8 cellular contexts compared by ENCODE assay signal in the genomic region with DNA sequence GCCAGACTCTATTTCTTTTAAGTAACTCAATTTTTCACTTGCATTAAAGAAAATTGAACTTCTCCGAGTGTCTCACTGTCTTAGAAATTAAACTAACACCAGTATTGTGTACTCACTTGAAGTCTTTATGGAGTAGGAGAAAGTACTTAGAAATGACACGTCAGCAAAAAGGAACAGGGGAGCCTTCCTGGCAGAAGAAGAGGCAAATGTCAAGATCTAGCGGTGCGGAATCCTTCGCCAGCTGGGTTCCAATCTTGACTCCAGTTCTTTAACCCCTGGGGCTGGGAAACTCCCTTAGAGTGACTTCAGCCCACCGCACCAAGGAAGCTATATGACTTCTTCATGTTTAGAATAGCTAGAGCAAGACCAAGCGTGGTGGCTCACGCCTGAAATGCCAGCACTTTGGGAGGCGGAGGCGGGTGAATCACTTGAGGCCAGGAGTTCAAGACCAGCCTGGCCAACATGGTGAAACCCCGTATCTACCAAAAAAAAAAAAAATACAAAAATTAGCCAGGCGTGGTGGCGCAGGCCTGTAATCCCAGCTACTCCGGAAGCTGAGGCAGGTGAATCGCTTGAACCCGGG. TPM values are rescaled to one million over a fixed set of nuclear protein-coding genes. Genes with fewer than 3 reads are reported as not detected.
DNase-seq lines count a peak whose midpoint lies in the region; ATAC-seq and TF ChIP-seq lines count a peak whose summit lies in the region.

No MANE protein-coding gene starts in this region.

- no peaks in the 10 kb centered on the region for H3K27me3 ChIP-seq in CD8-positive, alpha-beta memory T cell (ENCODE audit: insufficient read depth, low read length, poor library complexity, severe bottlenecking)
- no peaks in the 10 kb centered on the region for H3K27me3 ChIP-seq in lower lobe of right lung (ENCODE audit: low read depth)

- H3K27ac ChIP-seq in CD8-positive, alpha-beta memory T cell (ENCODE audit: low read depth, low read length), result peak overlapping the region; percentile 99
- peak overlapping the region; percentile 98 for H3K27ac ChIP-seq in lower lobe of right lung

- peaks cover 17 to 61% (median 34%) of the 10 kb centered on the region in 3 donors for H3K36me3 Mint-ChIP-seq in CD8-positive, alpha-beta memory T cell
- peaks cover 41% of the 10 kb centered on the region for H3K36me3 Mint-ChIP-seq in brain
- H3K36me3 Mint-ChIP-seq in stimulated activated naive CD8-positive, alpha-beta T cell treated with anti-CD3 and anti-CD28 coated beads, Interleukin-15, Interleukin-2, amounts not matched to agents 100 ng/mL and 50 ng/mL, for 24 hours (ENCODE audit: low read depth), result peaks cover 59% of the 10 kb centered on the region

- POLR2A ChIA-PET in CD8-positive, alpha-beta memory T cell (lab: Charles Lee), result interaction anchor here (0.7 to 7.3 kb wide), 5 partner anchors 13 to 352 kb away, joined by 3 to 128 read pairs (median 8); a partner anchor contains a TSS

- peak overlapping the region; percentile 95 for H3K4me3 ChIP-seq in CD8-positive, alpha-beta memory T cell (ENCODE audit: low read length)
- peak overlapping the region; percentile 83 for H3K4me3 ChIP-seq in lower lobe of right lung

- peak in 1 of 2 donors; percentile 19 for ATAC-seq in lower lobe of right lung

- peak overlapping the region; percentile 94 to 100 (median 98) for H3K4me3 Mint-ChIP-seq in CD8-positive, alpha-beta memory T cell
- H3K4me3 Mint-ChIP-seq in brain, result peak overlapping the region; percentile 89 to 99 (median 96)
- H3K4me3 Mint-ChIP-seq in stimulated activated naive CD8-positive, alpha-beta T cell treated with anti-CD3 and anti-CD28 coated beads, Interleukin-15, Interleukin-2, amounts not matched to agents 100 ng/mL and 50 ng/mL, for 24 hours, result peak overlapping the region; percentile 97

- H3K9me3 Mint-ChIP-seq in CD8-positive, alpha-beta memory T cell, result peaks cover 14 to 23% (median 18%) of the 10 kb centered on the region in 5 donors
- peaks cover 11 to 41% (median 15%) of the 10 kb centered on the region in 5 experiments for H3K9me3 Mint-ChIP-seq in brain
- H3K9me3 Mint-ChIP-seq in stimulated activated naive CD8-positive, alpha-beta T cell treated with anti-CD3 and anti-CD28 coated beads, Interleukin-15, Interleukin-2, amounts not matched to agents 100 ng/mL and 50 ng/mL, for 24 hours, result peaks cover 8% of the 10 kb centered on the region

- peaks cover 5% of the 10 kb centered on the region for H3K9me3 ChIP-seq in CD8-positive, alpha-beta memory T cell (ENCODE audit: low read length)
- H3K9me3 ChIP-seq in lower lobe of right lung, result no peaks in the 10 kb centered on the region

- CTCF ChIA-PET in CD8-positive, alpha-beta memory T cell (lab: Charles Lee), result interaction anchor here (0.5 to 3.2 kb wide), 16 partner anchors 13 to 228 kb away, joined by 3 to 45 read pairs (median 5); a partner anchor contains a TSS

- H3K27ac Mint-ChIP-seq in CD8-positive, alpha-beta memory T cell, result peak overlapping the region; percentile 99 to 100 (median 100)
- H3K27ac Mint-ChIP-seq in brain, result peak overlapping the region in 3 of 5 experiments; percentile 98 to 99 (median 99)
- peak overlapping the region; percentile 99 for H3K27ac Mint-ChIP-seq in stimulated activated naive CD8-positive, alpha-beta T cell treated with anti-CD3 and anti-CD28 coated beads, Interleukin-15, Interleukin-2, amounts not matched to agents 100 ng/mL and 50 ng/mL, for 24 hours

- TF ChIP-seq CTCF in brain (conservative IDR thresholded peaks at IDR 0.05) (no peak), lower lobe of right lung (IDR thresholded peaks at IDR 0.05) (no peak)

- peaks cover 4% of the 10 kb centered on the region for H3K36me3 ChIP-seq in CD8-positive, alpha-beta memory T cell (ENCODE audit: insufficient read depth, low read length)
- no peaks in the 10 kb centered on the region for H3K36me3 ChIP-seq in lower lobe of right lung

- peaks cover 51 to 75% (median 66%) of the 10 kb centered on the region in 3 donors for H3K4me1 Mint-ChIP-seq in CD8-positive, alpha-beta memory T cell
- H3K4me1 Mint-ChIP-seq in brain, result peaks cover 30% of the 10 kb centered on the region
- H3K4me1 Mint-ChIP-seq in stimulated activated naive CD8-positive, alpha-beta T cell treated with anti-CD3 and anti-CD28 coated beads, Interleukin-15, Interleukin-2, amounts not matched to agents 100 ng/mL and 50 ng/mL, for 24 hours (ENCODE audit: low read depth), result peaks cover 57% of the 10 kb centered on the region

- H3K4me1 ChIP-seq in CD8-positive, alpha-beta memory T cell (ENCODE audit: insufficient read depth, low read length), result peaks cover 42% of the 10 kb centered on the region
- H3K4me1 ChIP-seq in lower lobe of right lung, result peaks cover 22% of the 10 kb centered on the region

- peak in 2 of 5 donors; percentile 33 to 51 for DNase-seq in CD8-positive, alpha-beta memory T cell
- peak; percentile 73 for DNase-seq in RPMI7951 (ENCODE audit: low read depth)
- DNase-seq in lower lobe of right lung, result no peak
- DNase-seq in mucosa of gallbladder (ENCODE audit: low spot score), result no peak
- DNase-seq in AG20443 (ENCODE audit: low spot score), result no peak
- DNase-seq in NCI-H2227 (lab: John Stamatoyannopoulos, UW; ENCODE audit: unreplicated experiment), result no peak

- peaks cover 0 to 15% of the 10 kb centered on the region in 2 donors for H3K27me3 Mint-ChIP-seq in CD8-positive, alpha-beta memory T cell
- peaks cover 38% of the 10 kb centered on the region for H3K27me3 Mint-ChIP-seq in brain
- no peaks in the 10 kb centered on the region for H3K27me3 Mint-ChIP-seq in stimulated activated naive CD8-positive, alpha-beta T cell treated with anti-CD3 and anti-CD28 coated beads, Interleukin-15, Interleukin-2, amounts not matched to agents 100 ng/mL and 50 ng/mL, for 24 hours

- intact Hi-C loops in lower lobe of right lung (cut with DNase I), result no loop called here

RNA-seq across cellular contexts. Expression of a gene that starts 34.4 kb away (rescaled TPM):
- 100 to 1,000 TPM; 149 to 156 TPM for total RNA-seq in CD8-positive, alpha-beta memory T cell
- polyA plus RNA-seq in CD8-positive, alpha-beta memory T cell, result 70.2 TPM
- total RNA-seq in RPMI7951 (2014; rRNA removed; shearing (Covaris generic)), result 23.9 and 31.6 TPM in 2 replicates
- 43.2 TPM for polyA plus RNA-seq in brain (ENCODE audit: insufficient read depth, low read depth, low replicate concordance)
- total RNA-seq in lower lobe of right lung, result 49.3 TPM
- total RNA-seq in mucosa of gallbladder, result 41.1 TPM

RNA-seq across cellular contexts. Expression of a gene that starts 34.6 kb away (rescaled TPM):
- 1 to 10 TPM; 3.1 TPM for total RNA-seq in CD8-positive, alpha-beta memory T cell
- 0.95 TPM for polyA plus RNA-seq in CD8-positive, alpha-beta memory T cell
- total RNA-seq in RPMI7951 (2014; rRNA removed; shearing (Covaris generic)), result 1.8 and 3.3 TPM in 2 replicates
- 5.4 TPM for polyA plus RNA-seq in brain (ENCODE audit: insufficient read depth, low read depth, low replicate concordance)
- total RNA-seq in lower lobe of right lung, result 0.77 TPM
- total RNA-seq in mucosa of gallbladder, result 0.43 TPM

RNA-seq across cellular contexts. Expression of a gene that starts 45.1 kb away (rescaled TPM):
- not detected for total RNA-seq in CD8-positive, alpha-beta memory T cell
- polyA plus RNA-seq in CD8-positive, alpha-beta memory T cell, result not detected
- not detected in 2 replicates for total RNA-seq in RPMI7951 (2014; rRNA removed; shearing (Covaris generic))
- polyA plus RNA-seq in brain (ENCODE audit: insufficient read depth, low read depth, low replicate concordance), result not detected
- total RNA-seq in lower lobe of right lung (0.68 TPM), mucosa of gallbladder (0.46 TPM)
